21 cellular contexts compared by ENCODE assay signal in genomic region chr1:67446893-67447292, GRCh38. TPM values are rescaled to one million over a fixed set of nuclear protein-coding genes. Genes with fewer than 3 reads are reported as not detected.
DNase-seq lines count a peak whose midpoint lies in the region; ATAC-seq, FAIRE-seq and TF ChIP-seq lines count a peak whose summit lies in the region.
"Had no signal": no experiment of that assay in that cellular context is flagged by ENCODE, and none has a peak within 500 bp of the region (broad histone marks: within the 10 kb centered on the region; RNA-seq: fewer than 3 reads in every experiment).

No MANE protein-coding gene starts in this region.

- H4K20me1 ChIP-seq in GM23338 (replicated peaks; ENCODE audit: insufficient read depth), result no peaks in the 10 kb centered on the region
- H4K20me1 ChIP-seq in endothelial cell of umbilical vein (replicated peaks; ENCODE audit: control insufficient read depth, extremely low read depth, insufficient read depth, low read length), result no peaks in the 10 kb centered on the region

- no peaks in the 10 kb centered on the region for H3K9me1 ChIP-seq in endothelial cell of umbilical vein (replicated peaks; ENCODE audit: control insufficient read depth, extremely low read depth, insufficient read depth, low read length)

- no peak overlapping the region for H2BK5ac ChIP-seq in neuronal stem cell (ENCODE audit: low read length)

- POLR2A ChIA-PET in endothelial cell of umbilical vein (lab: Charles Lee), result no interaction called here

- no peak overlapping the region for H2BK12ac ChIP-seq in neuronal stem cell (ENCODE audit: low read length)

- WGBS in neuronal stem cell (ENCODE audit: extremely low coverage in 2 of 2, insufficient read length in 2 of 2, insufficient replicate concordance in 1 of 2), 2 donors, result no CpG with 5 or more reads among the region's 1 CpG

- no peak for TF ChIP-seq CTCF in GM23338 (conservative IDR thresholded peaks at IDR 0.05; ENCODE audit: low read depth in 2 of 2)
- TF ChIP-seq CTCF in endothelial cell of umbilical vein (IDR thresholded peaks at IDR 0.05; ENCODE audit: extremely low read depth in 1 of 2, insufficient read depth in 1 of 2, low read depth in 1 of 2, low read length in 2 of 2), result no peak

- no peak overlapping the region for H3K14ac ChIP-seq in neuronal stem cell (ENCODE audit: low read length)

- no peak for ATAC-seq in GM23338
- ATAC-seq in stimulated activated naive B cell treated with anti-CD40 and anti-IgM and Interleukin-4, amounts not matched to agents 10 μg/mL and 1 μg/mL and 100 μg/mL, for 72 hours (replicated peaks), result peak; percentile 23 to 43

- no peaks in the 10 kb centered on the region for H3K79me1 ChIP-seq in neuronal stem cell (ENCODE audit: low read depth, low read length)

- H3K4me3 Mint-ChIP-seq in GM23338, result no peak overlapping the region
- no peak overlapping the region for H3K4me3 Mint-ChIP-seq in stimulated activated naive B cell treated with anti-CD40 and anti-IgM and Interleukin-4, amounts not matched to agents 10 μg/mL and 1 μg/mL and 100 μg/mL, for 72 hours
- H3K4me3 Mint-ChIP-seq: H9, HFFc6 had no signal

- no peak overlapping the region for H2BK15ac ChIP-seq in neuronal stem cell (ENCODE audit: low read length)

- H2AFZ ChIP-seq in GM23338, result 0 out of 2 replicates have a peak overlapping the region, but pooled peaks have one; percentile 21
- no peak overlapping the region for H2AFZ ChIP-seq in endothelial cell of umbilical vein (ENCODE audit: low read depth, low read length)
- no peak overlapping the region for H2AFZ ChIP-seq in neuronal stem cell (ENCODE audit: low read length)

- H3K36me3 Mint-ChIP-seq in GM23338 (ENCODE audit: low read depth), result no peaks in the 10 kb centered on the region
- no peaks in the 10 kb centered on the region for H3K36me3 Mint-ChIP-seq in stimulated activated naive B cell treated with anti-CD40 and anti-IgM and Interleukin-4, amounts not matched to agents 10 μg/mL and 1 μg/mL and 100 μg/mL, for 72 hours

- no peaks in the 10 kb centered on the region for H3K9me2 ChIP-seq in GM23338 (ENCODE audit: insufficient read depth)

- H3K4me1 ChIP-seq in GM23338 (ENCODE audit: insufficient read depth) (0 out of 2 replicates have a peak, but pooled peaks cover 6% of the 10 kb centered on the region), endothelial cell of umbilical vein (ENCODE audit: control insufficient read depth, extremely low read depth, insufficient read depth, low read length) (peaks cover 10% of the 10 kb centered on the region), neuronal stem cell (ENCODE audit: control insufficient read depth in 2 of 2, insufficient read depth in 1 of 2, low read depth in 1 of 2, low read length in 2 of 2) (no peaks in the 10 kb centered on the region)
- H3K4me1 ChIP-seq: SJSA1 had no signal

- H3K27me3 ChIP-seq in GM23338 (ENCODE audit: insufficient read depth) (no peaks in the 10 kb centered on the region), endothelial cell of umbilical vein (ENCODE audit: control insufficient read depth in 2 of 2, insufficient read depth in 2 of 2, low read length in 2 of 2) (no peaks in the 10 kb centered on the region), neuronal stem cell (ENCODE audit: control insufficient read depth in 3 of 3, insufficient read depth in 3 of 3, low read depth in 1 of 3, low read length in 3 of 3) (peaks cover 0 to 24% (median 0%) of the 10 kb centered on the region in 3 experiments)
- H3K27me3 ChIP-seq: SJSA1 had no signal

- no peak overlapping the region for H3K4me3 ChIP-seq in GM23338
- no peak overlapping the region for H3K4me3 ChIP-seq in endothelial cell of umbilical vein (replicated peaks in 1 of 3; ENCODE audit: insufficient read depth in 1 of 3, low read depth in 1 of 3, low read length in 3 of 3)
- no peak overlapping the region for H3K4me3 ChIP-seq in neuronal stem cell (ENCODE audit: low read length in 2 of 2)
- H3K4me3 ChIP-seq: SJSA1 had no signal

- H3K4ac ChIP-seq in neuronal stem cell (ENCODE audit: low read length), result no peak overlapping the region

- no peak overlapping the region for H4K8ac ChIP-seq in neuronal stem cell (ENCODE audit: low read depth, low read length)

- no peak overlapping the region for H3K18ac ChIP-seq in neuronal stem cell (ENCODE audit: low read length)

- no peaks in the 10 kb centered on the region for H3K9me3 Mint-ChIP-seq in GM23338
- H3K9me3 Mint-ChIP-seq in stimulated activated naive B cell treated with anti-CD40 and anti-IgM and Interleukin-4, amounts not matched to agents 10 μg/mL and 1 μg/mL and 100 μg/mL, for 72 hours, result no peaks in the 10 kb centered on the region
- H3K9me3 Mint-ChIP-seq: H9, HFFc6 had no signal

- H3K9me3 ChIP-seq in endothelial cell of umbilical vein (replicated peaks; ENCODE audit: control insufficient read depth, insufficient read depth, low read length) (no peaks in the 10 kb centered on the region), neuronal stem cell (replicated peaks in 1 of 2; ENCODE audit: control insufficient read depth in 2 of 2, insufficient read depth in 1 of 2, low read depth in 1 of 2, low read length in 2 of 2) (no peaks in the 10 kb centered on the region)
- H3K9me3 ChIP-seq: SJSA1 had no signal

- peak; percentile 55 for FAIRE-seq in endothelial cell of umbilical vein (lab: Jason Lieb, UNC)
- FAIRE-seq: GM19239 had no signal

- no peak overlapping the region for H2AK5ac ChIP-seq in neuronal stem cell (ENCODE audit: low read depth, low read length)

- no peak overlapping the region for H3K23ac ChIP-seq in neuronal stem cell (ENCODE audit: low read depth, low read length, poor library complexity)

- H4K91ac ChIP-seq in neuronal stem cell (ENCODE audit: low read depth, low read length, poor library complexity), result no peak overlapping the region

- CTCF ChIA-PET in endothelial cell of umbilical vein (lab: Charles Lee), result interaction anchor here (1.3 to 2.0 kb wide), 2 partner anchors 10 to 234 kb away, joined by 4 to 5 read pairs; no protein-coding TSS in a partner anchor

- DNase-seq in NCI-H1092 treated with DMSO at 0.1 percent for 48 hours (lab: John Stamatoyannopoulos, UW) (peak; percentile 7), NCI-H1092 (lab: John Stamatoyannopoulos, UW) (no peak), GM23338 (ENCODE audit: low spot score) (no peak), endothelial cell of umbilical vein (ENCODE audit: low read depth, low spot score) (peak; percentile 50), neuronal stem cell (ENCODE audit: low spot score) (no peak), inferior parietal cortex (ENCODE audit: extremely low spot score) (no peak)
- no peak for DNase-seq in stimulated activated naive B cell treated with anti-CD40 and anti-IgM and Interleukin-4, amounts not matched to agents 10 μg/mL and 1 μg/mL and 100 μg/mL, for 72 hours
- DNase-seq in stimulated activated CD4-positive, alpha-beta T cell treated with anti-CD3 and anti-CD28 coated beads, Interleukin-4, amount 100 ng/mL, for 1 hour, result no peak
- DNase-seq: DMS53; GDM1; H9; HFFc6; Karpas-422; NCI-H1417 treated with DMSO at 0.1 percent for 48 hours; NCI-H187; NK-92 treated with Interleukin-12 subunit alpha and Interleukin-12 subunit beta, amount 100 ng/mL, for 24 hours had no signal

- TF ChIP-seq POLR2A in endothelial cell of umbilical vein (IDR thresholded peaks at IDR 0.05; ENCODE audit: low read depth, low read length), result no peak

- H3K27ac ChIP-seq in GM23338 (ENCODE audit: low read depth), result no peak overlapping the region
- no peak overlapping the region for H3K27ac ChIP-seq in endothelial cell of umbilical vein (ENCODE audit: insufficient read depth, low read depth, low read length)
- H3K27ac ChIP-seq in neuronal stem cell (replicated peaks; ENCODE audit: low read length), result no peak overlapping the region
- H3K27ac ChIP-seq: 22Rv1, C4-2B, RWPE1, SJSA1 had no signal

- BruUV-seq in endothelial cell of umbilical vein (replicated peaks; lab: Mats Ljungman, UMichigan), result no TSS peak

- H3K9ac ChIP-seq in endothelial cell of umbilical vein (replicated peaks; ENCODE audit: extremely low read depth, insufficient read depth, low read length) (no peak overlapping the region), neuronal stem cell (ENCODE audit: low read depth, low read length, poor library complexity) (no peak overlapping the region)

- no peak overlapping the region for H3K27ac Mint-ChIP-seq in GM23338
- H3K27ac Mint-ChIP-seq in stimulated activated naive B cell treated with anti-CD40 and anti-IgM and Interleukin-4, amounts not matched to agents 10 μg/mL and 1 μg/mL and 100 μg/mL, for 72 hours, result no peak overlapping the region
- H3K27ac Mint-ChIP-seq: H9, HFFc6 had no signal

- intact Hi-C loops in endothelial cell of umbilical vein (cut with micrococcal nuclease), result no loop called here

- no peaks in the 10 kb centered on the region for H3F3A ChIP-seq in GM23338 (replicated peaks; ENCODE audit: low read depth)

- dilution Hi-C loops in endothelial cell of umbilical vein (cut with MboI; ENCODE audit: extremely low pct_ligation_motif_present, low sequenced_read_pairs), result no loop called here

- no peaks in the 10 kb centered on the region for H3K79me2 ChIP-seq in GM23338 (replicated peaks; ENCODE audit: insufficient read depth)
- no peaks in the 10 kb centered on the region for H3K79me2 ChIP-seq in endothelial cell of umbilical vein (ENCODE audit: control insufficient read depth, insufficient read depth, low read length)

- H2BK120ac ChIP-seq in neuronal stem cell (ENCODE audit: low read depth, low read length), result no peak overlapping the region

- H3K4me1 Mint-ChIP-seq in GM23338, result peaks cover 11% of the 10 kb centered on the region; the same call in 2 of the 3 replicates
- peaks cover 9 to 20% of the 10 kb centered on the region in 2 donors for H3K4me1 Mint-ChIP-seq in stimulated activated naive B cell treated with anti-CD40 and anti-IgM and Interleukin-4, amounts not matched to agents 10 μg/mL and 1 μg/mL and 100 μg/mL, for 72 hours

- H3K36me3 ChIP-seq in GM23338 (ENCODE audit: insufficient read depth) (no peaks in the 10 kb centered on the region), endothelial cell of umbilical vein (ENCODE audit: control insufficient read depth in 2 of 2, extremely low read depth in 1 of 2, insufficient read depth in 2 of 2, low read length in 2 of 2) (no peaks in the 10 kb centered on the region), neuronal stem cell (replicated peaks in 1 of 2; ENCODE audit: control insufficient read depth in 2 of 2, insufficient read depth in 2 of 2, low read length in 2 of 2) (no peaks in the 10 kb centered on the region)
- H3K36me3 ChIP-seq: SJSA1 had no signal

- H3K4me2 ChIP-seq in GM23338, result no peak overlapping the region
- peak overlapping the region; percentile 19 for H3K4me2 ChIP-seq in endothelial cell of umbilical vein (ENCODE audit: insufficient read depth, low read length)
- H3K4me2 ChIP-seq in neuronal stem cell (ENCODE audit: insufficient read depth, low read length, poor library complexity, severe bottlenecking), result no peak overlapping the region

- H3K27me3 Mint-ChIP-seq in GM23338 (ENCODE audit: insufficient read depth, low read depth, poor library complexity), result peaks cover 1% of the 10 kb centered on the region
- peaks cover 0 to 3% of the 10 kb centered on the region in 2 donors for H3K27me3 Mint-ChIP-seq in stimulated activated naive B cell treated with anti-CD40 and anti-IgM and Interleukin-4, amounts not matched to agents 10 μg/mL and 1 μg/mL and 100 μg/mL, for 72 hours

RNA-seq across cellular contexts. Expression of gene SERBP1, which starts 16.7 kb away (rescaled TPM):
- total RNA-seq in GM23338 (2014; rRNA removed; shearing (Covaris generic)), result 674 and 696 TPM in 2 replicates
- polyA plus RNA-seq in GM23338 (2016; fragmentation: Nextera tagmentation; extraction: Ambion mirVana) (532 and 559 TPM in 2 replicates), endothelial cell of umbilical vein (90.8 and 145 TPM in 2 replicates)
- 290 and 293 TPM in 2 replicates for total RNA-seq in endothelial cell of umbilical vein
- polyA plus RNA-seq in endothelial cell of umbilical vein (2011; cell fraction: cytosol; rRNA removed), result 185 and 226 TPM in 2 replicates
- 72.9 and 137 TPM in 2 replicates for polyA plus RNA-seq in endothelial cell of umbilical vein (2011; cell fraction: nucleus; rRNA removed)
- 213 and 278 TPM in 2 replicates for polyA plus RNA-seq in endothelial cell of umbilical vein (2012)
- polyA minus RNA-seq in endothelial cell of umbilical vein, result 89.1 and 127 TPM in 2 replicates
- polyA minus RNA-seq in endothelial cell of umbilical vein (2011; cell fraction: cytosol; rRNA and poly(A)+ RNA removed), result 205 TPM
- polyA minus RNA-seq in endothelial cell of umbilical vein (2011; cell fraction: nucleus; rRNA and poly(A)+ RNA removed), result 56.9 and 65.7 TPM in 2 replicates
- 407 TPM for polyA plus RNA-seq in neuronal stem cell (2013, experiment 1 of 2)
- 412 TPM for polyA plus RNA-seq in neuronal stem cell (2013, experiment 2 of 2)

Comparison
In these comparisons a context has a peak if more than half of its experiments do, and no peak if none do; other contexts are left out.
1. DNase-seq: peak in NCI-H1092 treated with DMSO at 0.1 percent for 48 hours (single experiment) and endothelial cell of umbilical vein (single experiment); none in NCI-H1092 (single experiment), GM23338 (single experiment), stimulated activated naive B cell treated with anti-CD40 and anti-IgM and Interleukin-4, amounts not matched to agents 10 μg/mL and 1 μg/mL and 100 μg/mL, for 72 hours (single experiment), neuronal stem cell (single experiment), inferior parietal cortex (single experiment) and stimulated activated CD4-positive, alpha-beta T cell treated with anti-CD3 and anti-CD28 coated beads, Interleukin-4, amount 100 ng/mL, for 1 hour (single experiment).